Comparison of ENCODE assay signal across 11 cellular contexts in the genomic region with DNA sequence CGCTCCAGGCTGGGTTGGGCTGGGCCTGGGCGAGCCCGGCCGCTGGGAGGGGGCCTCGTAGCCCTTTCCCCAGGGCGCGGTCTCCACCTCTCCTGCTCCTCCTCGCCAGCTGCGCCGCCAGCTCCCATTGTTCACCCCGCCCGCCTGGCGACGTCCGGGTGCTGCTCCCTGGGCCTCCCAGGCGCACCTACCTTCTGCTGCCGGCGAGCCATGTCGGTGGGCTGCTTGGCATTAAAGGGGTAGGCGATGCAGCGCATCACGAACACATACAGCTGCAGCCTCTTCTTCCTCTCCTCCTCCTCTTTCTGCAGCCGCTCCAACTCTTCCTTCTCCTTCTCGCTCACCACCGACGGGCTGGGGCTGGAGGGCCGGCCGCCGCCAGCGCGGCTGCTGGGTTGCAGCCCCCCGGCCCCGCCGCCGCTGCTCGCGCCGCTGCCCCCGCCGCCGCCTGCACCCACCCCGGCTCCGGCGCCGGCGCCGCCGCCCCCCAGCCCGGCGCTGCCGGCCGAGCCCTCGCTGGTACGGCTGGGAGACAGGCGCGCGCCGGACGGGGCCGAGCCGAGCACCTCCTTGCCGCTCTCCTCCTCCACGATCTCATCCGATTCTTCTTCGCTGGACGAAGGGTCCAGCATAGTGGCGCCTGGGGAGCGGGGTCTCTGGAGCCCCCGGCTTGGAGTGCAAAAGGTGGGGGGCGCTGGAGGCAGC. TPM values are rescaled to one million over a fixed set of nuclear protein-coding genes. Genes with fewer than 3 reads are reported as not detected.
DNase-seq lines count a peak whose midpoint lies in the region; ATAC-seq, FAIRE-seq and TF ChIP-seq lines count a peak whose summit lies in the region.
"Had no signal": no experiment of that assay in that cellular context is flagged by ENCODE, and none has a peak within 500 bp of the region (broad histone marks: within the 10 kb centered on the region; RNA-seq: fewer than 3 reads in every experiment).

No MANE protein-coding gene starts in this region.

- ATAC-seq in activated naive CD8-positive, alpha-beta T cell treated with anti-CD3 and anti-CD28 coated beads, Interleukin-2, amount 10 ng/mL, durations not matched to agents 7 days and 5 days (ENCODE audit: low read depth): no peak
- no peak for ATAC-seq in HG03469 (IDR thresholded peaks at IDR 0.05; ENCODE audit: unreplicated experiment)
- ATAC-seq: effector memory CD8-positive, alpha-beta T cell had no signal

- H3K4me3 ChIP-seq in kidney epithelial cell (ENCODE audit: low read depth, low read length) (peak overlapping the region; percentile 34), tibial artery (peak overlapping the region; percentile 28 to 53)
- H3K4me3 ChIP-seq: BLaER1 had no signal

- H3K27ac Mint-ChIP-seq in activated naive CD8-positive, alpha-beta T cell treated with anti-CD3 and anti-CD28 coated beads, Interleukin-2, amount 10 ng/mL, durations not matched to agents 7 days and 5 days: no peak overlapping the region
- H3K27ac Mint-ChIP-seq: effector memory CD8-positive, alpha-beta T cell had no signal

- peaks cover 2% of the 10 kb centered on the region for H3K9me3 Mint-ChIP-seq in activated naive CD8-positive, alpha-beta T cell treated with anti-CD3 and anti-CD28 coated beads, Interleukin-2, amount 10 ng/mL, durations not matched to agents 7 days and 5 days

- H3K27me3 Mint-ChIP-seq in activated naive CD8-positive, alpha-beta T cell treated with anti-CD3 and anti-CD28 coated beads, Interleukin-2, amount 10 ng/mL, durations not matched to agents 7 days and 5 days: peaks cover 38% of the 10 kb centered on the region

- no peak overlapping the region for H3K4me3 Mint-ChIP-seq in activated naive CD8-positive, alpha-beta T cell treated with anti-CD3 and anti-CD28 coated beads, Interleukin-2, amount 10 ng/mL, durations not matched to agents 7 days and 5 days
- H3K4me3 Mint-ChIP-seq: effector memory CD8-positive, alpha-beta T cell had no signal

- TF ChIP-seq CTCF in kidney epithelial cell (IDR thresholded peaks at IDR 0.05; ENCODE audit: insufficient read depth, low read length, poor library complexity, severe bottlenecking) (no peak), tibial artery (IDR thresholded peaks at IDR 0.05) (no peak)

- intact Hi-C loops in tibial artery (cut with DNase I; ENCODE audit: low total_unique reads): no loop called here

- H3K36me3 Mint-ChIP-seq in activated naive CD8-positive, alpha-beta T cell treated with anti-CD3 and anti-CD28 coated beads, Interleukin-2, amount 10 ng/mL, durations not matched to agents 7 days and 5 days: no peaks in the 10 kb centered on the region

- H3K36me3 ChIP-seq in kidney epithelial cell (ENCODE audit: control insufficient read depth, insufficient read depth, low read length) (no peaks in the 10 kb centered on the region), tibial artery (no peaks in the 10 kb centered on the region)
- H3K36me3 ChIP-seq: BLaER1 had no signal

- POLR2A ChIA-PET in activated naive CD8-positive, alpha-beta T cell treated with anti-CD3 and anti-CD28 coated beads, Interleukin-2, amount 10 ng/mL, durations not matched to agents 7 days and 5 days (lab: Charles Lee): no interaction called here

- DNase-seq in NCI-H2081 (lab: John Stamatoyannopoulos, UW) (peak; percentile 61 to 78), NCI-H2081 treated with DMSO at 0.1 percent for 48 hours (lab: John Stamatoyannopoulos, UW) (no peak), kidney epithelial cell (ENCODE audit: low read depth) (no peak), tibial artery (no peak), activated gamma-delta T cell (lab: John Stamatoyannopoulos, UW) (no peak), frontal cortex (ENCODE audit: low spot score in 2 of 2) (no peak)
- DNase-seq in activated naive CD8-positive, alpha-beta T cell treated with anti-CD3 and anti-CD28 coated beads, Interleukin-2, amount 10 ng/mL, durations not matched to agents 7 days and 5 days: peak; percentile 19
- DNase-seq: effector memory CD8-positive, alpha-beta T cell had no signal

- peaks cover 0 to 18% (median 16%) of the 10 kb centered on the region in 4 donors for H3K4me1 ChIP-seq in tibial artery

- no peak overlapping the region for H3K27ac ChIP-seq in tibial artery
- H3K27ac ChIP-seq: BLaER1 had no signal

- FAIRE-seq in frontal cortex (lab: Jason Lieb, UNC): no peak

- peaks cover 25% of the 10 kb centered on the region for H3K27me3 ChIP-seq in kidney epithelial cell (ENCODE audit: control insufficient read depth, insufficient read depth, low read length)
- peaks cover 0 to 41% of the 10 kb centered on the region in 2 donors for H3K27me3 ChIP-seq in tibial artery
- H3K27me3 ChIP-seq: BLaER1 had no signal

- H3K4me1 Mint-ChIP-seq in activated naive CD8-positive, alpha-beta T cell treated with anti-CD3 and anti-CD28 coated beads, Interleukin-2, amount 10 ng/mL, durations not matched to agents 7 days and 5 days: no peaks in the 10 kb centered on the region

- H3K9me3 ChIP-seq in tibial artery: no peaks in the 10 kb centered on the region

RNA-seq across cellular contexts. Expression of a gene that starts 0.7 kb away (rescaled TPM):
- not detected for total RNA-seq in activated naive CD8-positive, alpha-beta T cell treated with anti-CD3 and anti-CD28 coated beads, Interleukin-2, amount 10 ng/mL, durations not matched to agents 7 days and 5 days
- total RNA-seq in kidney epithelial cell (0.08 and 0.48 TPM in 2 replicates), frontal cortex (270 TPM)
- total RNA-seq: T-helper 1 cell treated with Interleukin-12 subunit alpha and Interleukin-12 subunit beta and Interleukin-4 antibody, amounts not matched to agents 30 ng/mL and 1 ng/mL, for 36 hours had no signal

Comparison
In these comparisons a context has a peak if more than half of its experiments do, and no peak if none do; other contexts are left out.
1. DNase-seq: peak in NCI-H2081 (2 of 2) and activated naive CD8-positive, alpha-beta T cell treated with anti-CD3 and anti-CD28 coated beads, Interleukin-2, amount 10 ng/mL, durations not matched to agents 7 days and 5 days (single experiment); none in NCI-H2081 treated with DMSO at 0.1 percent for 48 hours (single experiment), kidney epithelial cell (single experiment), tibial artery (0 of 2), activated gamma-delta T cell (single experiment) and frontal cortex (0 of 2).
2. RNA of a gene that starts 0.7 kb away (total RNA-seq): 270 TPM in frontal cortex (single experiment); 0.08 to 0.48 TPM in kidney epithelial cell and not detected in activated naive CD8-positive, alpha-beta T cell treated with anti-CD3 and anti-CD28 coated beads, Interleukin-2, amount 10 ng/mL, durations not matched to agents 7 days and 5 days; every median in the first group is over 100 times any median in the second.